Comparison of ENCODE assay signal across 8 cellular contexts in genomic region chr12:17438141-17438540, GRCh38.
"Had no signal": no experiment of that assay in that cellular context is flagged by ENCODE, and none has a peak within 500 bp of the region (broad histone marks: within the 10 kb centered on the region; RNA-seq: fewer than 3 reads in every experiment).

No MANE protein-coding gene starts in this region.

- DNase-seq: GDM1, GF-D8 had no signal

- FAIRE-seq: G401.6, GM12878, GM12891, GM12892, GM18507, GM19239 had no signal

- H3K4me3 ChIP-seq: GM12878 had no signal

- ATAC-seq: GM12878 had no signal
